23 cellular contexts compared by ENCODE assay signal in the genomic region with DNA sequence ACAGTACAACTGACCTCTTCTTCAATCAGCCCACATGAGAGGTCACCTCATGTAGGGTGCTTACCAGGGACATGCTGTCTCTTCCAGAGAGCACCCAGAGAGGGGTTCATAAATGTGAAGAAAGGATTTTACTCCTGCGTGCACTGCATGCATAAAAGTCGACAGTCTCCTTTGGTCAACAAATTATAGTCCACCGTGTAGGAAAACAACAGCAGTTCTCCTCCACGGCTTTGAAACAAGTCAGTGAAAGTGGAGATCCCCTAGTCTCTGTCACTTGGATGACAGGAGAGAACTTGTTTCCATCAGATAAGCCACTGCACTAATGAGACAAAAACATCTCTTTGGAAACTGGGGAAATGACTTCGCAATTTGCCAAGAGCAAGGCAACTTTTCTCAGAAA. TPM values are rescaled to one million over a fixed set of nuclear protein-coding genes. Genes with fewer than 3 reads are reported as not detected.
A peak's percentile ranks its signal among the peaks of the same experiment; 100 is the strongest.
DNase-seq lines count a peak whose midpoint lies in the region; ATAC-seq and TF ChIP-seq lines count a peak whose summit lies in the region.
"Had no signal": no experiment of that assay in that cellular context is flagged by ENCODE, and none has a peak within 500 bp of the region (broad histone marks: within the 10 kb centered on the region; RNA-seq: fewer than 3 reads in every experiment).

No MANE protein-coding gene starts in this region.

- DNase-seq in heart left ventricle: no peak
- no peak for DNase-seq in cardiac septum (ENCODE audit: low spot score)
- DNase-seq in left ventricle myocardium inferior: no peak
- no peak for DNase-seq in osteoblast (ENCODE audit: insufficient read length, low spot score, missing footprints)
- no peak for DNase-seq in aorta
- DNase-seq in effector CD8-positive, alpha-beta T cell (lab: John Stamatoyannopoulos, UW): no peak
- DNase-seq in GF-D8 (lab: John Stamatoyannopoulos, UW): no peak
- DNase-seq: activated CD4-positive, CD25-positive, alpha-beta regulatory T cell treated with anti-CD3 and anti-CD28 coated beads, Interleukin-2, amount 50 U/mL, for 72 hours; activated naive CD8-positive, alpha-beta T cell treated with anti-CD3 and anti-CD28 coated beads, Interleukin-2, amount 10 ng/mL, durations not matched to agents 7 days and 5 days; KG1; MV-4-11; NCI-H1930; NCI-H446 treated with DMSO at 0.1 percent for 48 hours; stimulated activated CD4-positive, alpha-beta T cell treated with anti-CD3 and anti-CD28 coated beads, Interleukin-2, amount 100 ng/mL, for 48 hours; stimulated activated naive CD8-positive, alpha-beta T cell treated with anti-CD3 and anti-CD28 coated beads, Interleukin-15, amount 100 ng/mL, for 72 hours; T1000 had no signal

- TF ChIP-seq CTCF in heart left ventricle (IDR thresholded peaks at IDR 0.05) (no peak), left ventricle myocardium inferior (IDR thresholded peaks at IDR 0.05; ENCODE audit: borderline replicate concordance) (no peak), osteoblast (IDR thresholded peaks at IDR 0.05; ENCODE audit: extremely low read depth, low read depth, low read length) (no peak)

- TF ChIP-seq POLR2A in heart left ventricle (IDR thresholded peaks at IDR 0.05): no peak

- peak overlapping the region; percentile 81 for H2AFZ ChIP-seq in osteoblast (ENCODE audit: low read length)
- H2AFZ ChIP-seq: parathyroid adenoma had no signal

- ATAC-seq in heart left ventricle: peak in 1 of 4 donors; percentile 39
- ATAC-seq in aorta (ENCODE audit: low FRiP score): peak; percentile 37
- no peak for ATAC-seq in GM21528 (IDR thresholded peaks at IDR 0.05; ENCODE audit: low FRiP score, unreplicated experiment)
- ATAC-seq: stimulated activated naive CD8-positive, alpha-beta T cell treated with anti-CD3 and anti-CD28 coated beads, Interleukin-15, amount 100 ng/mL, for 72 hours had no signal

- 52 to 59% (median 54%) methylated on average over 5 of the region's 5 CpGs for WGBS in heart left ventricle, 4 donors
- WGBS in aorta, 2 donors: 39 to 55% methylated on average over 5 of the region's 5 CpGs

- intact Hi-C loops in heart left ventricle (cut with DNase I) (no loop called here), cardiac septum (cut with DNase I) (loop anchor here (5.0 kb wide), 1 partner anchor 478 kb away; no protein-coding TSS in a partner anchor), left ventricle myocardium inferior (cut with micrococcal nuclease) (no loop called here), aorta (cut with DNase I) (no loop called here)

- H3K27me3 ChIP-seq in heart left ventricle: no peaks in the 10 kb centered on the region
- peaks cover 14% of the 10 kb centered on the region for H3K27me3 ChIP-seq in left ventricle myocardium inferior (ENCODE audit: low read depth)
- no peaks in the 10 kb centered on the region for H3K27me3 ChIP-seq in osteoblast (ENCODE audit: insufficient read depth, low read length)
- no peaks in the 10 kb centered on the region for H3K27me3 ChIP-seq in aorta (ENCODE audit: control insufficient read depth in 1 of 2, insufficient read depth in 2 of 2, low read length in 1 of 2)
- H3K27me3 ChIP-seq: esophagus muscularis mucosa had no signal

- H3K4me3 ChIP-seq in heart left ventricle (peak overlapping the region in 5 of 12 donors; percentile 1 to 44 (median 18)), left ventricle myocardium inferior (peak overlapping the region; percentile 45), osteoblast (ENCODE audit: insufficient read depth, low read length) (peak overlapping the region; percentile 46), aorta (ENCODE audit: low read length in 2 of 2) (no peak overlapping the region)
- H3K4me3 ChIP-seq: esophagus muscularis mucosa had no signal

- H3K4me1 ChIP-seq in heart left ventricle (peaks cover 0 to 2% (median 0%) of the 10 kb centered on the region in 12 donors), left ventricle myocardium inferior (no peaks in the 10 kb centered on the region), osteoblast (ENCODE audit: insufficient read depth, low read length) (peaks cover 33% of the 10 kb centered on the region), aorta (ENCODE audit: control insufficient read depth in 1 of 2, insufficient read depth in 2 of 2, low read length in 2 of 2) (peaks cover 0 to 2% of the 10 kb centered on the region in 2 donors)
- H3K4me1 ChIP-seq: esophagus muscularis mucosa, parathyroid adenoma had no signal

- peak overlapping the region; percentile 89 for H3K4me2 ChIP-seq in osteoblast (ENCODE audit: insufficient read depth, low read length)

- no peaks in the 10 kb centered on the region for H3K9me3 ChIP-seq in heart left ventricle
- H3K9me3 ChIP-seq in left ventricle myocardium inferior (replicated peaks): no peaks in the 10 kb centered on the region
- H3K9me3 ChIP-seq in osteoblast (ENCODE audit: low read depth, low read length): no peaks in the 10 kb centered on the region
- no peaks in the 10 kb centered on the region for H3K9me3 ChIP-seq in aorta (ENCODE audit: control insufficient read depth, low read length)
- H3K9me3 ChIP-seq: esophagus muscularis mucosa had no signal

- peaks cover 71% of the 10 kb centered on the region for H3K79me2 ChIP-seq in osteoblast (ENCODE audit: insufficient read depth, low read length)
- H3K79me2 ChIP-seq: parathyroid adenoma had no signal

- no peaks in the 10 kb centered on the region for H4K20me1 ChIP-seq in osteoblast (ENCODE audit: insufficient read depth, low read length)

- H3K27ac ChIP-seq in heart left ventricle (peak overlapping the region in 11 of 12 donors; percentile 7 to 66 (median 50)), left ventricle myocardium inferior (replicated peaks) (peak overlapping the region; percentile 92), osteoblast (ENCODE audit: low read depth, low read length) (peak overlapping the region; percentile 67), aorta (ENCODE audit: low read depth in 1 of 2, low read length in 2 of 2) (peak overlapping the region; percentile 84 to 86)
- H3K27ac ChIP-seq: C4-2B, esophagus muscularis mucosa, parathyroid adenoma had no signal

- H3K36me3 ChIP-seq in heart left ventricle (no peaks in the 10 kb centered on the region), left ventricle myocardium inferior (no peaks in the 10 kb centered on the region), osteoblast (ENCODE audit: insufficient read depth, low read length) (no peaks in the 10 kb centered on the region), aorta (ENCODE audit: control insufficient read depth in 1 of 2, insufficient read depth in 2 of 2, low read length in 1 of 2) (no peaks in the 10 kb centered on the region)
- H3K36me3 ChIP-seq: esophagus muscularis mucosa had no signal

RNA-seq across cellular contexts. Expression of gene UNC5C, which starts 9.7 kb away (rescaled TPM):
- total RNA-seq in heart left ventricle (1 to 10 TPM; 1.3 to 2.8 (median 1.8) TPM), cardiac septum (1.7 TPM), left ventricle myocardium inferior (2.0 TPM), osteoblast (9.0 and 13.6 TPM in 2 replicates), aorta (10 to 100 TPM; 10.6 to 11.2 TPM)
- polyA plus RNA-seq in heart left ventricle (under 1 TPM; 0.23 to 0.69 TPM), aorta (1 to 10 TPM in 1 of 2 donors, under 1 TPM in 1; 0.63 to 6.5 TPM)
- total RNA-seq: activated CD8-positive, alpha-beta memory T cell treated with anti-CD3 and anti-CD28 coated beads for 36 hours; activated naive CD8-positive, alpha-beta T cell treated with anti-CD3 and anti-CD28 coated beads, Interleukin-2, amount 10 ng/mL, durations not matched to agents 7 days and 5 days; bronchial epithelial cell; G401 had no signal

Comparison
In these comparisons a context has a peak if more than half of its experiments do, and no peak if none do; other contexts are left out.
1. H3K4me3 ChIP-seq: peak in left ventricle myocardium inferior (single experiment) and osteoblast (single experiment); none in aorta (0 of 2).
2. Peak in every context shown above with its lines, with median percentiles within 50 percentile points of each other: H3K27ac ChIP-seq.